Comparison of ENCODE assay signal across 9 cellular contexts in genomic region chr2:230944123-230944653, GRCh38. TPM values are rescaled to one million over a fixed set of nuclear protein-coding genes. Genes with fewer than 3 reads are reported as not detected.
DNase-seq lines count a peak whose midpoint lies in the region; ATAC-seq and TF ChIP-seq lines count a peak whose summit lies in the region.
"Had no signal": no experiment of that assay in that cellular context is flagged by ENCODE, and none has a peak within 500 bp of the region (broad histone marks: within the 10 kb centered on the region; RNA-seq: fewer than 3 reads in every experiment).

No MANE protein-coding gene starts in this region.

- no peaks in the 10 kb centered on the region for H3K9me3 Mint-ChIP-seq in T-helper 2 cell treated with Interferon-gamma antibody and Interleukin-4, amounts not matched to agents 5 μg/mL and 100 μg/mL, for 36 hours
- H3K9me3 Mint-ChIP-seq in stimulated activated memory B cell treated with anti-CD40 and anti-IgM and Interleukin-4, amounts not matched to agents 10 μg/mL and 1 μg/mL and 100 μg/mL, for 72 hours: no peaks in the 10 kb centered on the region
- H3K9me3 Mint-ChIP-seq: naive thymus-derived CD4-positive, alpha-beta T cell had no signal

- no peaks in the 10 kb centered on the region for H3K4me1 ChIP-seq in mucosa of descending colon (ENCODE audit: low read depth)

- H3K36me3 ChIP-seq in mucosa of descending colon (ENCODE audit: low read depth): no peaks in the 10 kb centered on the region

- no peaks in the 10 kb centered on the region for H3K9me3 ChIP-seq in mucosa of descending colon

- no peak for TF ChIP-seq CTCF in mucosa of descending colon (IDR thresholded peaks at IDR 0.05)

- peaks cover 12% of the 10 kb centered on the region for H3K4me1 Mint-ChIP-seq in T-helper 2 cell treated with Interferon-gamma antibody and Interleukin-4, amounts not matched to agents 5 μg/mL and 100 μg/mL, for 36 hours (ENCODE audit: low read depth)
- H3K4me1 Mint-ChIP-seq in stimulated activated memory B cell treated with anti-CD40 and anti-IgM and Interleukin-4, amounts not matched to agents 10 μg/mL and 1 μg/mL and 100 μg/mL, for 72 hours: peaks cover 54% of the 10 kb centered on the region

- H3K4me3 ChIP-seq in mucosa of descending colon: no peak overlapping the region

- DNase-seq in activated effector memory CD4-positive, alpha-beta T cell treated with anti-CD3 and anti-CD28 coated beads, Interleukin-2, amount 50 U/mL, for 16 hours: peak; percentile 83
- DNase-seq in activated effector memory CD4-positive, alpha-beta T cell treated with Interleukin-2 at 50 U/mL for 16 hours: no peak
- DNase-seq in T-helper 2 cell treated with Interferon-gamma antibody and Interleukin-4, amounts not matched to agents 5 μg/mL and 100 μg/mL, for 36 hours (ENCODE audit: low spot score): peak; percentile 70
- DNase-seq in HUDEP-2 (lab: John Stamatoyannopoulos, UW; ENCODE audit: unreplicated experiment in 76 of 76) (no peak), mucosa of descending colon (no peak), HPDE6-E6E7 (ENCODE audit: extremely low spot score) (no peak)

- peak overlapping the region; percentile 29 for H3K4me3 Mint-ChIP-seq in T-helper 2 cell treated with Interferon-gamma antibody and Interleukin-4, amounts not matched to agents 5 μg/mL and 100 μg/mL, for 36 hours
- H3K4me3 Mint-ChIP-seq in stimulated activated memory B cell treated with anti-CD40 and anti-IgM and Interleukin-4, amounts not matched to agents 10 μg/mL and 1 μg/mL and 100 μg/mL, for 72 hours: peak overlapping the region; percentile 82

- intact Hi-C loops in mucosa of descending colon (cut with DNase I, micrococcal nuclease): no loop called here

- H3K36me3 Mint-ChIP-seq in T-helper 2 cell treated with Interferon-gamma antibody and Interleukin-4, amounts not matched to agents 5 μg/mL and 100 μg/mL, for 36 hours (ENCODE audit: low read depth): no peaks in the 10 kb centered on the region
- peaks cover 13% of the 10 kb centered on the region for H3K36me3 Mint-ChIP-seq in stimulated activated memory B cell treated with anti-CD40 and anti-IgM and Interleukin-4, amounts not matched to agents 10 μg/mL and 1 μg/mL and 100 μg/mL, for 72 hours
- H3K36me3 Mint-ChIP-seq: naive thymus-derived CD4-positive, alpha-beta T cell had no signal

- H3K27ac Mint-ChIP-seq in T-helper 2 cell treated with Interferon-gamma antibody and Interleukin-4, amounts not matched to agents 5 μg/mL and 100 μg/mL, for 36 hours: peak overlapping the region; percentile 49
- peak overlapping the region; percentile 93 for H3K27ac Mint-ChIP-seq in stimulated activated memory B cell treated with anti-CD40 and anti-IgM and Interleukin-4, amounts not matched to agents 10 μg/mL and 1 μg/mL and 100 μg/mL, for 72 hours

- peaks cover 22% of the 10 kb centered on the region for H3K27me3 Mint-ChIP-seq in T-helper 2 cell treated with Interferon-gamma antibody and Interleukin-4, amounts not matched to agents 5 μg/mL and 100 μg/mL, for 36 hours (ENCODE audit: low read depth)
- peaks cover 14% of the 10 kb centered on the region for H3K27me3 Mint-ChIP-seq in stimulated activated memory B cell treated with anti-CD40 and anti-IgM and Interleukin-4, amounts not matched to agents 10 μg/mL and 1 μg/mL and 100 μg/mL, for 72 hours

- peak; percentile 43 for ATAC-seq in HG02588 (IDR thresholded peaks at IDR 0.05; ENCODE audit: unreplicated experiment)
- peak; percentile 75 for ATAC-seq in stimulated activated memory B cell treated with anti-CD40 and anti-IgM and Interleukin-4, amounts not matched to agents 10 μg/mL and 1 μg/mL and 100 μg/mL, for 72 hours
- no peak for ATAC-seq in mucosa of descending colon

RNA-seq across cellular contexts. Expression of gene GPR55, which starts 19.1 kb away (rescaled TPM):
- total RNA-seq in mucosa of descending colon: 1 to 10 TPM in 2 of 3 donors, under 1 TPM in 1; 0.99 to 1.1 (median 1.1) TPM

RNA-seq across cellular contexts. Expression of gene SPATA3, which starts 51.7 kb away (rescaled TPM):
- total RNA-seq in mucosa of descending colon: not detected
- total RNA-seq: naive thymus-derived CD4-positive, alpha-beta T cell had no signal

Comparison
In these comparisons a context has a peak if more than half of its experiments do, and no peak if none do; other contexts are left out.
1. DNase-seq: peak in activated effector memory CD4-positive, alpha-beta T cell treated with anti-CD3 and anti-CD28 coated beads, Interleukin-2, amount 50 U/mL, for 16 hours (single experiment) and T-helper 2 cell treated with Interferon-gamma antibody and Interleukin-4, amounts not matched to agents 5 μg/mL and 100 μg/mL, for 36 hours (single experiment); none in activated effector memory CD4-positive, alpha-beta T cell treated with Interleukin-2 at 50 U/mL for 16 hours (single experiment), HUDEP-2 (0 of 76), mucosa of descending colon (0 of 3) and HPDE6-E6E7 (single experiment).